ENCODE assay signal across 20 cellular contexts in genomic region chr7:27211694-27212316, GRCh38. TPM values are rescaled to one million over a fixed set of nuclear protein-coding genes. Genes with fewer than 3 reads are reported as not detected.
DNase-seq lines count a peak whose midpoint lies in the region; FAIRE-seq and TF ChIP-seq lines count a peak whose summit lies in the region.
"Had no signal": no experiment of that assay in that cellular context is flagged by ENCODE, and none has a peak within 500 bp of the region (broad histone marks: within the 10 kb centered on the region; RNA-seq: fewer than 3 reads in every experiment).

No MANE protein-coding gene starts in this region.

- H3K36me3 ChIP-seq in HEK293 (ENCODE audit: control insufficient read depth in 2 of 2, insufficient read depth in 1 of 2, low read length in 2 of 2), result no peaks in the 10 kb centered on the region
- peaks cover 0 to 4% (median 0%) of the 10 kb centered on the region in 4 experiments; a peak in 1 of 8 replicates for H3K36me3 ChIP-seq in H1 (ENCODE audit: control insufficient read depth in 2 of 4, insufficient read depth in 4 of 4, low read length in 3 of 4)
- H3K36me3 ChIP-seq: SJCRH30 had no signal

- DNase-seq in H1 (ENCODE audit: low read depth in 1 of 2, low spot score in 2 of 2) (no peak), retina (peak; percentile 67), GM10248 (ENCODE audit: extremely low spot score) (no peak)
- no peak for DNase-seq in activated effector memory CD4-positive, alpha-beta T cell treated with anti-CD3 and anti-CD28 coated beads, Interleukin-2, amount 50 U/mL, for 16 hours
- DNase-seq: CD4-positive, CD25-positive, alpha-beta regulatory T cell; COR-L47; DMS 273 treated with DMSO at 0.1 percent for 48 hours; DND-41; GOT3; MV-4-11; NCI-H1694; NCI-H2171 treated with DMSO at 0.1 percent for 48 hours; NCI-H524 treated with DMSO at 0.1 percent for 48 hours; NCI-H82; SJCRH30 had no signal

- H3K4me3 ChIP-seq in HEK293 (ENCODE audit: low read depth, low read length) (no peak overlapping the region), H1 (ENCODE audit: extremely low read depth in 1 of 4, insufficient read depth in 2 of 4, low read depth in 3 of 4, low read length in 4 of 4) (no peak overlapping the region)
- H3K4me3 ChIP-seq: SJCRH30 had no signal

- H4K8ac ChIP-seq in H1 (ENCODE audit: extremely low read depth, insufficient read depth, low read length), result no peak overlapping the region

- H3K79me1 ChIP-seq in H1 (ENCODE audit: low read depth, low read length), result no peaks in the 10 kb centered on the region

- H3K79me2 ChIP-seq in H1 (ENCODE audit: control insufficient read depth in 1 of 2, insufficient read depth in 2 of 2, low read length in 2 of 2), result no peaks in the 10 kb centered on the region

- H3K23me2 ChIP-seq in H1 (ENCODE audit: low read depth, low read length), result no peaks in the 10 kb centered on the region; the same call in 1 of the 2 replicates

- no peak overlapping the region for H2BK5ac ChIP-seq in H1 (ENCODE audit: low read depth, low read length)

- no peak for TF ChIP-seq EP300 in H1 (IDR thresholded peaks at IDR 0.05; ENCODE audit: borderline replicate concordance in 1 of 2, low read depth in 2 of 2, low read length in 2 of 2)

- no peak overlapping the region for H3K4me2 ChIP-seq in H1 (ENCODE audit: insufficient read depth in 1 of 2, low read depth in 2 of 2, low read length in 2 of 2)
- H3K4me2 ChIP-seq: KMS-11 had no signal

- no peak overlapping the region for H2AK5ac ChIP-seq in H1 (ENCODE audit: low read depth, low read length)

- no peak overlapping the region for H3K23ac ChIP-seq in H1 (ENCODE audit: insufficient read length)

- no peak overlapping the region for H4K91ac ChIP-seq in H1 (replicated peaks; ENCODE audit: insufficient read length, low read length)

- no peak for TF ChIP-seq POLR2A in H1 (IDR thresholded peaks at IDR 0.05; ENCODE audit: control extremely low read depth in 1 of 2, low read depth in 2 of 2, low read length in 2 of 2)

- H3K9ac ChIP-seq in H1 (replicated peaks in 1 of 4; ENCODE audit: extremely low read depth in 1 of 4, low read depth in 3 of 4, low read length in 3 of 4), result no peak overlapping the region
- H3K9ac ChIP-seq: KMS-11 had no signal

- WGBS in H1 (ENCODE audit: extremely low coverage in 1 of 2, insufficient coverage in 1 of 2, insufficient read length in 1 of 2, insufficient replicate concordance in 2 of 2, low coverage in 1 of 2, low lambda C conversion rate in 2 of 2, missing lambda C conversion rate in 1 of 2), 2 experiments, result 45% methylated on average over 4 of the region's 4 CpGs; no CpG with 5 or more reads in 1 of the 2 experiments

- H3K56ac ChIP-seq in H1 (replicated peaks; ENCODE audit: insufficient read length, low read depth, low read length), result no peak overlapping the region

- no peak overlapping the region for H2BK12ac ChIP-seq in H1 (ENCODE audit: low read depth, low read length)

- CTCF ChIA-PET in HEK293 (lab: Yijun Ruan, JAX) (interaction anchor here (0.5 to 1.1 kb wide), 5 partner anchors 16 to 563 kb away, joined by 3 read pairs; no protein-coding TSS in a partner anchor), H1 (lab: Charles Lee; ENCODE audit: partially characterized antibody) (interaction anchor here (0.6 to 6.6 kb wide), 15 partner anchors 9 to 363 kb away, joined by 3 to 64 read pairs (median 8); partner anchors contain the start of genes EVX1 and HOXA11), GM10248 (lab: Yijun Ruan, JAX) (interaction anchor here (0.8 to 2.8 kb wide), 12 partner anchors 11 to 808 kb away, joined by 3 to 20 read pairs (median 4); partner anchors contain the start of gene HOXA13)

- TF ChIP-seq RAD21 in H1 (IDR thresholded peaks at IDR 0.05 in 1 of 2, conservative IDR thresholded peaks at IDR 0.05 in 1 of 2; ENCODE audit: low read depth in 2 of 2, low read length in 2 of 2), result no peak

- no peak overlapping the region for H3K14ac ChIP-seq in H1 (ENCODE audit: insufficient read length)

- H3K27me3 ChIP-seq in H1 (replicated peaks in 1 of 4; ENCODE audit: control insufficient read depth in 3 of 4, extremely low read depth in 1 of 4, insufficient read depth in 3 of 4, low read length in 3 of 4), result peaks cover 97 to 100% (median 99%) of the 10 kb centered on the region in 4 experiments
- H3K27me3 ChIP-seq: SJCRH30 had no signal

- no peak overlapping the region for H3K18ac ChIP-seq in H1 (ENCODE audit: extremely low read depth, low read length)

- no peak for TF ChIP-seq CTCF in HEK293 (tag by site-specific recombination; IDR thresholded peaks at IDR 0.05)
- TF ChIP-seq CTCF in H1 (IDR thresholded peaks at IDR 0.05; ENCODE audit: control extremely low read depth in 1 of 3, insufficient read depth in 1 of 3, low read depth in 1 of 3, low read length in 3 of 3), result no peak
- no peak for TF ChIP-seq CTCF in GM10248 (IDR thresholded peaks at IDR 0.05; ENCODE audit: control extremely low read depth, extremely low read depth, low read depth, missing control alignments)

- POLR2A ChIA-PET in HEK293 (lab: Yijun Ruan, JAX) (no interaction called here), H1 (lab: Charles Lee; ENCODE audit: partially characterized antibody) (no interaction called here), GM10248 (lab: Yijun Ruan, JAX) (no interaction called here)

- H2BK15ac ChIP-seq in H1 (ENCODE audit: low read length), result no peak overlapping the region

- H3K9me3 ChIP-seq in HEK293 (ENCODE audit: control insufficient read depth, insufficient read depth, low read depth, low read length), result no peaks in the 10 kb centered on the region
- H3K9me3 ChIP-seq in H1 (ENCODE audit: insufficient read depth in 2 of 2, low read depth in 1 of 2, low read length in 1 of 2), result no peaks in the 10 kb centered on the region
- H3K9me3 ChIP-seq: SJCRH30 had no signal

- no peak overlapping the region for H4K5ac ChIP-seq in H1 (ENCODE audit: insufficient read length, low read depth, low read length)

- no peak overlapping the region for H2AFZ ChIP-seq in H1 (ENCODE audit: low read length)

- peaks cover 12 to 29% of the 10 kb centered on the region in 2 experiments for H4K20me1 ChIP-seq in H1 (replicated peaks in 1 of 2; ENCODE audit: control insufficient read depth in 1 of 2, insufficient read depth in 2 of 2, low read length in 2 of 2)

- no peak overlapping the region for H2BK120ac ChIP-seq in H1 (replicated peaks; ENCODE audit: low read depth, low read length)

- H3K4me1 ChIP-seq in HEK293 (ENCODE audit: control insufficient read depth, insufficient read depth, low read length) (peaks cover 8% of the 10 kb centered on the region; the same call in 1 of the 2 replicates), H1 (replicated peaks in 1 of 4; ENCODE audit: control insufficient read depth in 3 of 4, insufficient read depth in 4 of 4, low read length in 3 of 4) (peaks cover 8 to 17% (median 12%) of the 10 kb centered on the region in 4 experiments)
- H3K4me1 ChIP-seq: SJCRH30 had no signal

- no peak for FAIRE-seq in H1 (lab: Jason Lieb, UNC)
- FAIRE-seq: GM12892 had no signal

- H2BK20ac ChIP-seq in H1 (ENCODE audit: low read length), result no peak overlapping the region

- no peak overlapping the region for H3K27ac ChIP-seq in HEK293 (ENCODE audit: extremely low read depth, low read depth, low read length)
- no peak overlapping the region for H3K27ac ChIP-seq in H1 (ENCODE audit: low read depth, low read length)
- H3K27ac ChIP-seq: KMS-11, SJCRH30 had no signal

- H3K4ac ChIP-seq in H1 (replicated peaks; ENCODE audit: insufficient read length, low read depth, low read length), result no peak overlapping the region

RNA-seq across cellular contexts. Expression of gene HOXA13, which starts 11.9 kb away (rescaled TPM):
- not detected in 2 replicates for total RNA-seq in H1 (2021; fragmentation: NEBNext Ultra II Directional; extraction: Animal tissue kit (Norgen Biotek cat#: 25700))
- polyA plus RNA-seq in H1 (2011; rRNA removed), result not detected in 2 replicates
- polyA plus RNA-seq in H1 (2011; cell fraction: cytosol; rRNA removed), result not detected
- not detected for polyA plus RNA-seq in H1 (2011; cell fraction: nucleus; rRNA removed)
- polyA plus RNA-seq in H1 (2012, experiment 1 of 2), result 0.07 TPM in 1 of 4 replicates, not detected in the others
- polyA plus RNA-seq in H1 (2012, experiment 2 of 2), result not detected
- polyA plus RNA-seq in H1 (2013, experiment 1 of 2), result not detected
- polyA plus RNA-seq in H1 (2013, experiment 2 of 2), result not detected
- not detected in 2 replicates for polyA minus RNA-seq in H1 (2011; rRNA and poly(A)+ RNA removed)
- not detected for polyA minus RNA-seq in H1 (2011; cell fraction: cytosol; rRNA and poly(A)+ RNA removed)
- not detected for polyA minus RNA-seq in H1 (2011; cell fraction: nucleus; rRNA and poly(A)+ RNA removed)
- total RNA-seq: CD4-positive, CD25-positive, alpha-beta regulatory T cell had no signal
- polyA plus RNA-seq: CD4-positive, CD25-positive, alpha-beta regulatory T cell had no signal

RNA-seq across cellular contexts. Expression of gene HOXA11, which starts 26.8 kb away (rescaled TPM):
- total RNA-seq in H1 (2021; fragmentation: NEBNext Ultra II Directional; extraction: Animal tissue kit (Norgen Biotek cat#: 25700)), result not detected in 2 replicates
- not detected in 2 replicates for polyA plus RNA-seq in H1 (2011; rRNA removed)
- not detected for polyA plus RNA-seq in H1 (2011; cell fraction: cytosol; rRNA removed)
- not detected for polyA plus RNA-seq in H1 (2011; cell fraction: nucleus; rRNA removed)
- not detected in 4 replicates for polyA plus RNA-seq in H1 (2012, experiment 1 of 2)
- polyA plus RNA-seq in H1 (2012, experiment 2 of 2), result not detected
- polyA plus RNA-seq in H1 (2013, experiment 1 of 2), result not detected
- polyA plus RNA-seq in H1 (2013, experiment 2 of 2), result not detected
- polyA minus RNA-seq in H1 (2011; rRNA and poly(A)+ RNA removed), result not detected in 2 replicates
- not detected for polyA minus RNA-seq in H1 (2011; cell fraction: cytosol; rRNA and poly(A)+ RNA removed)
- not detected for polyA minus RNA-seq in H1 (2011; cell fraction: nucleus; rRNA and poly(A)+ RNA removed)
- total RNA-seq: CD4-positive, CD25-positive, alpha-beta regulatory T cell; HT1080 had no signal
- polyA plus RNA-seq: CD4-positive, CD25-positive, alpha-beta regulatory T cell had no signal

RNA-seq across cellular contexts. Expression of gene EVX1, which starts 30.8 kb away (rescaled TPM):
- not detected in 2 replicates for total RNA-seq in H1 (2021; fragmentation: NEBNext Ultra II Directional; extraction: Animal tissue kit (Norgen Biotek cat#: 25700))
- polyA plus RNA-seq in H1 (2011; rRNA removed), result 0.02 TPM in 1 of 2 replicates, not detected in the other
- not detected for polyA plus RNA-seq in H1 (2011; cell fraction: cytosol; rRNA removed)
- polyA plus RNA-seq in H1 (2011; cell fraction: nucleus; rRNA removed), result not detected
- 0.13 TPM in 1 of 4 replicates, not detected in the others for polyA plus RNA-seq in H1 (2012, experiment 1 of 2)
- 0.07 TPM for polyA plus RNA-seq in H1 (2012, experiment 2 of 2)
- not detected for polyA plus RNA-seq in H1 (2013, experiment 1 of 2)
- not detected for polyA plus RNA-seq in H1 (2013, experiment 2 of 2)
- polyA minus RNA-seq in H1 (2011; rRNA and poly(A)+ RNA removed), result not detected in 2 replicates
- not detected for polyA minus RNA-seq in H1 (2011; cell fraction: cytosol; rRNA and poly(A)+ RNA removed)
- polyA minus RNA-seq in H1 (2011; cell fraction: nucleus; rRNA and poly(A)+ RNA removed), result not detected
- total RNA-seq: CD4-positive, CD25-positive, alpha-beta regulatory T cell; HT1080; SJCRH30 had no signal
- polyA plus RNA-seq: BJ; CD4-positive, CD25-positive, alpha-beta regulatory T cell had no signal

RNA-seq across cellular contexts. Expression of gene HOXA10, which starts 37.7 kb away (rescaled TPM):
- total RNA-seq in H1 (2021; fragmentation: NEBNext Ultra II Directional; extraction: Animal tissue kit (Norgen Biotek cat#: 25700)), result not detected in 2 replicates
- not detected in 2 replicates for polyA plus RNA-seq in H1 (2011; rRNA removed)
- not detected for polyA plus RNA-seq in H1 (2011; cell fraction: cytosol; rRNA removed)
- not detected for polyA plus RNA-seq in H1 (2011; cell fraction: nucleus; rRNA removed)
- not detected in 4 replicates for polyA plus RNA-seq in H1 (2012, experiment 1 of 2)
- not detected for polyA plus RNA-seq in H1 (2012, experiment 2 of 2)
- not detected for polyA plus RNA-seq in H1 (2013, experiment 1 of 2)
- polyA plus RNA-seq in H1 (2013, experiment 2 of 2), result not detected
- not detected in 2 replicates for polyA minus RNA-seq in H1 (2011; rRNA and poly(A)+ RNA removed)
- polyA minus RNA-seq in H1 (2011; cell fraction: cytosol; rRNA and poly(A)+ RNA removed), result not detected
- not detected for polyA minus RNA-seq in H1 (2011; cell fraction: nucleus; rRNA and poly(A)+ RNA removed)
- polyA plus RNA-seq: CD4-positive, CD25-positive, alpha-beta regulatory T cell had no signal

RNA-seq across cellular contexts. Expression of gene HOXA9, which starts 46.5 kb away (rescaled TPM):
- not detected in 2 replicates for total RNA-seq in H1 (2021; fragmentation: NEBNext Ultra II Directional; extraction: Animal tissue kit (Norgen Biotek cat#: 25700))
- polyA plus RNA-seq in H1 (2011; rRNA removed), result not detected in 2 replicates
- not detected for polyA plus RNA-seq in H1 (2011; cell fraction: cytosol; rRNA removed)
- not detected for polyA plus RNA-seq in H1 (2011; cell fraction: nucleus; rRNA removed)
- not detected in 4 replicates for polyA plus RNA-seq in H1 (2012, experiment 1 of 2)
- not detected for polyA plus RNA-seq in H1 (2012, experiment 2 of 2)
- polyA plus RNA-seq in H1 (2013, experiment 1 of 2), result not detected
- not detected for polyA plus RNA-seq in H1 (2013, experiment 2 of 2)
- not detected in 2 replicates for polyA minus RNA-seq in H1 (2011; rRNA and poly(A)+ RNA removed)
- polyA minus RNA-seq in H1 (2011; cell fraction: cytosol; rRNA and poly(A)+ RNA removed), result not detected
- not detected for polyA minus RNA-seq in H1 (2011; cell fraction: nucleus; rRNA and poly(A)+ RNA removed)
